In genomic region chr3:188244395-188244861, GRCh38 we compare ENCODE assay signal across 11 cellular contexts.
DNase-seq lines count a peak whose midpoint lies in the region; ATAC-seq and TF ChIP-seq lines count a peak whose summit lies in the region.
"Had no signal": no experiment of that assay in that cellular context is flagged by ENCODE, and none has a peak within 500 bp of the region (broad histone marks: within the 10 kb centered on the region; RNA-seq: fewer than 3 reads in every experiment).

No MANE protein-coding gene starts in this region.

- in situ Hi-C loops in IMR-90 (cut with MboI; ENCODE audit: low sequenced_read_pairs) = no loop called here
- in situ Hi-C loops in astrocyte of the spinal cord (cut with HindIII; ENCODE audit: low sequenced_read_pairs) = no loop called here

- H4K91ac ChIP-seq in IMR-90 (ENCODE audit: insufficient read depth, low read depth, low read length) = no peak overlapping the region

- H4K5ac ChIP-seq in IMR-90 (ENCODE audit: low read depth, low read length) = no peak overlapping the region

- peaks cover 31% of the 10 kb centered on the region for H3K9me1 ChIP-seq in IMR-90 (ENCODE audit: insufficient read depth, low read length)

- H3K9me3 ChIP-seq in IMR-90 (ENCODE audit: control insufficient read depth, insufficient read depth, low read length) = no peaks in the 10 kb centered on the region
- no peaks in the 10 kb centered on the region for H3K9me3 ChIP-seq in muscle layer of colon (ENCODE audit: low read length)

- H3K27ac ChIP-seq in IMR-90 (ENCODE audit: insufficient read depth, low read length) = no peak overlapping the region
- peak overlapping the region; percentile 12 for H3K27ac ChIP-seq in muscle layer of colon (ENCODE audit: low read depth, low read length)
- H3K27ac ChIP-seq: SK-N-MC had no signal

- peak overlapping the region; percentile 69 for H3K23ac ChIP-seq in IMR-90 (ENCODE audit: low read depth, low read length)

- POLR2A ChIA-PET in IMR-90 (lab: Charles Lee; ENCODE audit: unreplicated experiment) = no interaction called here

- H3K14ac ChIP-seq in IMR-90 (replicated peaks; ENCODE audit: low read depth, low read length) = peak overlapping the region; percentile 60

- 0 out of 3 replicates have a peak overlapping the region, but pooled peaks have one; percentile 0 for H2BK15ac ChIP-seq in IMR-90 (ENCODE audit: low read depth, low read length)

- H4K8ac ChIP-seq in IMR-90 (ENCODE audit: low read depth in 2 of 2, low read length in 2 of 2) = peak overlapping the region in 1 of 2 experiments; percentile 26; a peak in 2 of 4 replicates

- peaks cover 68% of the 10 kb centered on the region for H4K20me1 ChIP-seq in IMR-90 (ENCODE audit: insufficient read depth, low read length)

- no TSS peak for BruUV-seq in IMR-90 (replicated peaks; lab: Mats Ljungman, UMichigan)

- H3K18ac ChIP-seq in IMR-90 (ENCODE audit: low read depth, low read length) = peak overlapping the region; percentile 6; the same call in 1 of the 2 replicates

- no peak overlapping the region for H3K9ac ChIP-seq in IMR-90 (ENCODE audit: low read depth, low read length)
- no peak overlapping the region for H3K9ac ChIP-seq in muscle layer of colon (ENCODE audit: low read length)

- dilution Hi-C loops in IMR-90 (cut with HindIII; ENCODE audit: low sequenced_read_pairs, unreplicated experiment) = no loop called here

- H3K79me1 ChIP-seq in IMR-90 (ENCODE audit: low read depth in 1 of 2, low read length in 2 of 2) = peaks cover 45 to 82% of the 10 kb centered on the region in 2 experiments

- intact Hi-C loops in IMR-90 (cut with micrococcal nuclease) = no loop called here

- H3K4me3 ChIP-seq in AG10803 (ENCODE audit: low read length) (no peak overlapping the region), IMR-90 (ENCODE audit: insufficient read depth, low read depth, low read length) (no peak overlapping the region), astrocyte of the spinal cord (ENCODE audit: low read depth, low read length) (no peak overlapping the region), muscle layer of colon (ENCODE audit: low read depth in 1 of 2, low read length in 2 of 2) (no peak overlapping the region)
- H3K4me3 ChIP-seq: SK-N-MC had no signal

- H2AFZ ChIP-seq in IMR-90 (replicated peaks; ENCODE audit: low read length, poor library complexity) = no peak overlapping the region

- no peak overlapping the region for H2BK120ac ChIP-seq in IMR-90 (ENCODE audit: low read depth, low read length)

- H2AK5ac ChIP-seq in IMR-90 (ENCODE audit: low read depth, low read length) = peak overlapping the region; percentile 57; the same call in 1 of the 2 replicates

- no peaks in the 10 kb centered on the region for H3K27me3 ChIP-seq in IMR-90 (ENCODE audit: control insufficient read depth, insufficient read depth, low read length)
- H3K27me3 ChIP-seq in muscle layer of colon (ENCODE audit: control insufficient read depth in 1 of 2, insufficient read depth in 2 of 2, low read length in 2 of 2) = no peaks in the 10 kb centered on the region

- H3K36me3 ChIP-seq in IMR-90 (ENCODE audit: control insufficient read depth, insufficient read depth, low read length) (peaks cover 4% of the 10 kb centered on the region), muscle layer of colon (ENCODE audit: insufficient read depth, low read length) (peaks cover 15% of the 10 kb centered on the region)

- H3K56ac ChIP-seq in IMR-90 (ENCODE audit: extremely low read depth, insufficient read depth, low read length) = 0 out of 2 replicates have a peak overlapping the region, but pooled peaks have one; percentile 1

- CTCF ChIA-PET in IMR-90 (lab: Yijun Ruan, JAX) = no interaction called here

- TF ChIP-seq RAD21 in IMR-90 (IDR thresholded peaks at IDR 0.05; ENCODE audit: low read length) = no peak

- peak; percentile 59 for ATAC-seq in IMR-90 (ENCODE audit: low read depth)
- no peak for ATAC-seq in HG02571 (IDR thresholded peaks at IDR 0.05; ENCODE audit: unreplicated experiment)
- no peak for ATAC-seq in HG03175 (IDR thresholded peaks at IDR 0.05; ENCODE audit: unreplicated experiment)
- no peak for ATAC-seq in HG03135 (IDR thresholded peaks at IDR 0.05; ENCODE audit: unreplicated experiment)

- WGBS in IMR-90 (ENCODE audit: extremely low coverage in 2 of 2, insufficient read length in 1 of 2), 2 experiments = no CpG with 5 or more reads among the region's 2 CpGs

- peak overlapping the region; percentile 82; the same call in 1 of the 2 replicates for H3K4ac ChIP-seq in IMR-90 (ENCODE audit: low read depth, low read length)

- DNase-seq in AG10803 (ENCODE audit: low read depth) (peak; percentile 81), IMR-90 (peak; percentile 76), astrocyte of the spinal cord (ENCODE audit: low read depth, low spot score) (peak; percentile 76), pons (ENCODE audit: low spot score) (no peak)
- DNase-seq: NCI-H2081 treated with DMSO at 0.1 percent for 48 hours, occipital lobe had no signal

- peak overlapping the region; percentile 48; the same call in 1 of the 2 replicates for H2BK20ac ChIP-seq in IMR-90 (ENCODE audit: low read depth, low read length)

- H2AK9ac ChIP-seq in IMR-90 (replicated peaks; ENCODE audit: low read depth, low read length, poor library complexity) = no peak overlapping the region

- no peak overlapping the region; the same call in 1 of the 2 replicates for H3K4me2 ChIP-seq in IMR-90 (ENCODE audit: low read depth, low read length)

- H2BK5ac ChIP-seq in IMR-90 (ENCODE audit: low read depth, low read length, poor library complexity, severe bottlenecking) = peak overlapping the region; percentile 53

- no peak for TF ChIP-seq POLR2A in IMR-90 (IDR thresholded peaks at IDR 0.05; ENCODE audit: low read depth, low read length)

- peaks cover 24% of the 10 kb centered on the region for H3K4me1 ChIP-seq in IMR-90 (ENCODE audit: control insufficient read depth, insufficient read depth, low read length)
- H3K4me1 ChIP-seq in muscle layer of colon (ENCODE audit: insufficient read depth, low read length) = peaks cover 54% of the 10 kb centered on the region

- TF ChIP-seq CTCF in AG10803 (conservative IDR thresholded peaks at IDR 0.05; ENCODE audit: low read length) (no peak), IMR-90 (conservative IDR thresholded peaks at IDR 0.05; ENCODE audit: low read depth, low read length) (no peak), astrocyte of the spinal cord (IDR thresholded peaks at IDR 0.05; ENCODE audit: low read depth, low read length) (no peak)

TF ChIP-seq in IMR-90, 13 proteins besides CTCF, POLR2A, EP300 and RAD21:
- peak; percentile 50 for TF ChIP-seq FOS (IDR thresholded peaks at IDR 0.05; ENCODE audit: low read depth, low read length)
- TF ChIP-seq MAFK (IDR thresholded peaks at IDR 0.05; ENCODE audit: low read depth, low read length) = peak; percentile 62
- TF ChIP-seq CEBPB (IDR thresholded peaks at IDR 0.05; ENCODE audit: low read depth, low read length) = no peak
- TF ChIP-seq RFX5 (IDR thresholded peaks at IDR 0.05; ENCODE audit: low read depth, low read length) = no peak
- no peak for TF ChIP-seq BHLHE40 (IDR thresholded peaks at IDR 0.05; ENCODE audit: low read depth, low read length)
- no peak for TF ChIP-seq ELK1 (IDR thresholded peaks at IDR 0.05; ENCODE audit: borderline replicate concordance, low read depth, low read length)
